Comparison of ENCODE assay signal across 15 cellular contexts in genomic region chr11:68891356-68891948, GRCh38. TPM values are rescaled to one million over a fixed set of nuclear protein-coding genes. Genes with fewer than 3 reads are reported as not detected.
DNase-seq lines count a peak whose midpoint lies in the region; ATAC-seq and TF ChIP-seq lines count a peak whose summit lies in the region.
"Had no signal": no experiment of that assay in that cellular context is flagged by ENCODE, and none has a peak within 500 bp of the region (broad histone marks: within the 10 kb centered on the region; RNA-seq: fewer than 3 reads in every experiment).

No MANE protein-coding gene starts in this region.

- TF ChIP-seq POLR2A in body of pancreas (IDR thresholded peaks at IDR 0.05) = no peak
- TF ChIP-seq POLR2A in gastrocnemius medialis (IDR thresholded peaks at IDR 0.05) = no peak

- H3K36me3 ChIP-seq in BE2C (peaks cover 44% of the 10 kb centered on the region), body of pancreas (replicated peaks in 1 of 2; ENCODE audit: insufficient read depth in 1 of 2, low read depth in 2 of 2) (peaks cover 0 to 30% of the 10 kb centered on the region in 2 donors), gastrocnemius medialis (peaks cover 2 to 51% of the 10 kb centered on the region in 2 donors)

- intact Hi-C loops in body of pancreas (cut with DNase I) = no loop called here
- intact Hi-C loops in left ventricle myocardium superior (cut with micrococcal nuclease) = no loop called here
- intact Hi-C loops in gastrocnemius medialis (cut with DNase I; ENCODE audit: low total_unique reads) = no loop called here

- TF ChIP-seq CTCF in BE2C (IDR thresholded peaks at IDR 0.05; ENCODE audit: low read depth, low read length) (no peak), body of pancreas (IDR thresholded peaks at IDR 0.05) (no peak), gastrocnemius medialis (IDR thresholded peaks at IDR 0.05 in 4 of 5, conservative IDR thresholded peaks at IDR 0.05 in 1 of 5) (no peak), progenitor cell of endocrine pancreas (IDR thresholded peaks at IDR 0.05; ENCODE audit: unreplicated experiment) (no peak)

- H3K4me1 ChIP-seq in BE2C = peaks cover 24% of the 10 kb centered on the region
- peaks cover 16% of the 10 kb centered on the region for H3K4me1 ChIP-seq in body of pancreas
- peaks cover 14 to 16% of the 10 kb centered on the region in 2 donors for H3K4me1 ChIP-seq in gastrocnemius medialis

- H3K9me3 Mint-ChIP-seq in progenitor cell of endocrine pancreas (ENCODE audit: low read depth) = no peaks in the 10 kb centered on the region
- H3K9me3 Mint-ChIP-seq: activated CD4-positive, alpha-beta T cell treated with anti-CD3 and anti-CD28 coated beads, Interleukin-2, amount 10 ng/mL, durations not matched to agents 24 days and 14 days; effector memory CD8-positive, alpha-beta T cell had no signal

- H3K27ac ChIP-seq in body of pancreas (peak overlapping the region; percentile 48 to 73 (median 62)), gastrocnemius medialis (peak overlapping the region; percentile 63 to 83 (median 74))

- H3K36me3 Mint-ChIP-seq in progenitor cell of endocrine pancreas (ENCODE audit: insufficient read depth) = peaks cover 13% of the 10 kb centered on the region

- in situ Hi-C loops in gastrocnemius medialis (cut with MboI; ENCODE audit: low sequenced_read_pairs in 4 of 4) = no loop called here

- H3K9me3 ChIP-seq in BE2C = no peaks in the 10 kb centered on the region
- H3K9me3 ChIP-seq in body of pancreas = no peaks in the 10 kb centered on the region
- H3K9me3 ChIP-seq in gastrocnemius medialis = no peaks in the 10 kb centered on the region

- H3K4me3 ChIP-seq in BE2C (ENCODE audit: low read depth, low read length) (peak overlapping the region; percentile 0), body of pancreas (no peak overlapping the region), gastrocnemius medialis (peak overlapping the region in 1 of 4 donors; percentile 9)

- DNase-seq in BE2C (peak; percentile 42), body of pancreas (no peak), left ventricle myocardium superior (no peak), gastrocnemius medialis (no peak), progenitor cell of endocrine pancreas (ENCODE audit: low spot score, unreplicated experiment) (no peak), NCI-H82 treated with DMSO at 0.1 percent for 48 hours (lab: John Stamatoyannopoulos, UW; ENCODE audit: unreplicated experiment) (no peak)
- DNase-seq in activated CD4-positive, alpha-beta T cell treated with anti-CD3 and anti-CD28 coated beads for 48 hours = no peak
- DNase-seq: activated CD4-positive, alpha-beta T cell treated with anti-CD3 and anti-CD28 coated beads, Interleukin-2, amount 10 ng/mL, durations not matched to agents 24 days and 14 days; effector memory CD8-positive, alpha-beta T cell; H7; islet precursor cell; KG1; NCI-H1436; NCI-H510A had no signal

- no peaks in the 10 kb centered on the region for H3K27me3 Mint-ChIP-seq in progenitor cell of endocrine pancreas
- H3K27me3 Mint-ChIP-seq: activated CD4-positive, alpha-beta T cell treated with anti-CD3 and anti-CD28 coated beads, Interleukin-2, amount 10 ng/mL, durations not matched to agents 24 days and 14 days; effector memory CD8-positive, alpha-beta T cell had no signal

- ATAC-seq in body of pancreas = no peak
- ATAC-seq in left ventricle myocardium superior = peak; percentile 3
- no peak for ATAC-seq in gastrocnemius medialis
- ATAC-seq in GM21423 (IDR thresholded peaks at IDR 0.05; ENCODE audit: unreplicated experiment) = no peak
- ATAC-seq: effector memory CD8-positive, alpha-beta T cell had no signal

- no peaks in the 10 kb centered on the region for H3K4me1 Mint-ChIP-seq in progenitor cell of endocrine pancreas (ENCODE audit: low read depth)

- H3K4me3 Mint-ChIP-seq in progenitor cell of endocrine pancreas (ENCODE audit: low read depth) = no peak overlapping the region
- H3K4me3 Mint-ChIP-seq: activated CD4-positive, alpha-beta T cell treated with anti-CD3 and anti-CD28 coated beads, Interleukin-2, amount 10 ng/mL, durations not matched to agents 24 days and 14 days; effector memory CD8-positive, alpha-beta T cell had no signal

- WGBS in body of pancreas, 2 donors = 66 to 89% methylated on average over 8 to 14 of the region's 17 CpGs

- H3K27me3 ChIP-seq in BE2C (no peaks in the 10 kb centered on the region), body of pancreas (no peaks in the 10 kb centered on the region), gastrocnemius medialis (no peaks in the 10 kb centered on the region)

- H3K27ac Mint-ChIP-seq in progenitor cell of endocrine pancreas = no peak overlapping the region
- H3K27ac Mint-ChIP-seq: activated CD4-positive, alpha-beta T cell treated with anti-CD3 and anti-CD28 coated beads, Interleukin-2, amount 10 ng/mL, durations not matched to agents 24 days and 14 days had no signal

RNA-seq across cellular contexts. Expression of gene MRPL21, which starts 12.2 kb away (rescaled TPM):
- 426 TPM for polyA plus RNA-seq in BE2C (2012; ENCODE audit: insufficient read depth, insufficient read length, low read depth)
- total RNA-seq in body of pancreas = 10 to 100 TPM; 21.8 to 45.7 TPM
- 106 TPM for total RNA-seq in left ventricle myocardium superior
- 10 to 100 TPM; 61.0 to 75.5 (median 64.6) TPM for total RNA-seq in gastrocnemius medialis
- total RNA-seq in progenitor cell of endocrine pancreas = 51.4 and 54.0 TPM in 2 replicates

RNA-seq across cellular contexts. Expression of gene IGHMBP2, which starts 12.2 kb away (rescaled TPM):
- 52.6 TPM for polyA plus RNA-seq in BE2C (2012; ENCODE audit: insufficient read depth, insufficient read length, low read depth)
- total RNA-seq in body of pancreas (10 to 100 TPM in 1 of 2 donors, 1 to 10 TPM in 1; 6.2 to 17.1 TPM), left ventricle myocardium superior (14.7 TPM), gastrocnemius medialis (10 to 100 TPM; 15.5 to 22.3 (median 18.1) TPM), progenitor cell of endocrine pancreas (30.6 and 30.8 TPM in 2 replicates)

RNA-seq across cellular contexts. Expression of gene CPT1A, which starts 49.7 kb away (rescaled TPM):
- 34.3 TPM for polyA plus RNA-seq in BE2C (2012; ENCODE audit: insufficient read depth, insufficient read length, low read depth)
- total RNA-seq in body of pancreas (10 to 100 TPM; 35.6 to 40.7 TPM), left ventricle myocardium superior (81.7 TPM), gastrocnemius medialis (10 to 100 TPM in 3 of 4 donors, 1 to 10 TPM in 1; 6.9 to 32.1 (median 12.9) TPM), progenitor cell of endocrine pancreas (3.8 and 5.7 TPM in 2 replicates)
